8 cellular contexts compared by ENCODE assay signal in genomic region chr17:37609170-37610040, GRCh38. TPM values are rescaled to one million over a fixed set of nuclear protein-coding genes. Genes with fewer than 3 reads are reported as not detected.
DNase-seq lines count a peak whose midpoint lies in the region; ATAC-seq and TF ChIP-seq lines count a peak whose summit lies in the region.

TSS of gene SYNRG (minus strand) at chr17:37609418. CDS start at chr17:37609355, 63 bp downstream.

- POLR2A ChIA-PET in PC-3 (lab: Charles Lee; ENCODE audit: unreplicated experiment) = interaction anchor here (0.6 kb wide), 1 partner anchor 47 kb away, joined by 3 read pairs; no protein-coding TSS in a partner anchor

- H3K27ac ChIP-seq in PC-3 (ENCODE audit: low read length) (peak within 1 kb of the TSS; percentile 55), esophagus (ENCODE audit: low read depth in 2 of 2, low read length in 1 of 2) (peak within 1 kb of the TSS; percentile 95 to 96), muscle layer of colon (ENCODE audit: low read depth, low read length) (peak within 1 kb of the TSS; percentile 90)

- H3K9me3 ChIP-seq in PC-3 (ENCODE audit: low read length) = no peaks in the 10 kb centered on the region
- H3K9me3 ChIP-seq in esophagus (ENCODE audit: control insufficient read depth in 2 of 2, insufficient read depth in 1 of 2, low read depth in 1 of 2, low read length in 1 of 2) = no peaks in the 10 kb centered on the region
- no peaks in the 10 kb centered on the region for H3K9me3 ChIP-seq in muscle layer of colon (ENCODE audit: low read length)

- peak within 1 kb of the TSS; percentile 86 for H3K4me3 ChIP-seq in Jurkat, Clone E6-1 (ENCODE audit: low read length)
- H3K4me3 ChIP-seq in PC-3 (ENCODE audit: low read length) (peak within 1 kb of the TSS; percentile 90), esophagus (ENCODE audit: low read depth in 1 of 2, low read length in 2 of 2) (peak within 1 kb of the TSS; percentile 98 to 99), muscle layer of colon (ENCODE audit: low read depth in 1 of 2, low read length in 2 of 2) (peak within 1 kb of the TSS; percentile 82 to 93)

- H3K4me2 ChIP-seq in PC-3 (ENCODE audit: low read length) = peak within 1 kb of the TSS; percentile 99

- intact Hi-C loops in PC-3 (cut with micrococcal nuclease) = no loop called here

- CTCF ChIA-PET in PC-3 (lab: Charles Lee) = interaction anchor here (0.5 to 0.7 kb wide), 3 partner anchors 17 to 236 kb away, joined by 3 to 6 read pairs (median 4); no protein-coding TSS in a partner anchor

- no peak for TF ChIP-seq CTCF in PC-3 (conservative IDR thresholded peaks at IDR 0.05; ENCODE audit: low read depth, low read length)

- peaks cover 42% of the 10 kb centered on the region for H3K79me2 ChIP-seq in PC-3 (ENCODE audit: low read length)

- TSS peak; percentile 89 for BruUV-seq in PC-3 (replicated peaks; lab: Mats Ljungman, UMichigan)

- peak within 1 kb of the TSS; percentile 85 for H3K9ac ChIP-seq in PC-3 (ENCODE audit: low read length)
- H3K9ac ChIP-seq in muscle layer of colon (ENCODE audit: low read length) = peak within 1 kb of the TSS; percentile 73

- no peaks in the 10 kb centered on the region for H3K9me2 ChIP-seq in PC-3 (replicated peaks; ENCODE audit: low read length)

- 1 to 2% methylated on average over 57 to 60 of the region's 60 CpGs for WGBS in esophagus, 2 donors

- ATAC-seq in GM21619 (IDR thresholded peaks at IDR 0.05; ENCODE audit: unreplicated experiment) (peak; percentile 81), PC-3 (peak; percentile 90)

- peak within 1 kb of the TSS; percentile 77 for H2AFZ ChIP-seq in PC-3 (ENCODE audit: low read length)

- peak; percentile 86 for DNase-seq in DMS153 treated with DMSO at 0.1 percent for 48 hours (lab: John Stamatoyannopoulos, UW; ENCODE audit: unreplicated experiment)
- peak; percentile 92 for DNase-seq in Jurkat, Clone E6-1 (ENCODE audit: low read depth, low spot score)
- peak; percentile 89 for DNase-seq in PC-3
- DNase-seq in activated T-cell treated with anti-CD3 and anti-CD28 coated beads, Interleukin-2, amount 50 U/mL, for 1 hour = peak; percentile 98
- DNase-seq in stimulated activated CD8-positive, alpha-beta memory T cell treated with anti-CD3 and anti-CD28 coated beads, Interleukin-7, amount 100 ng/mL, for 24 hours (ENCODE audit: low read depth) = peak; percentile 89

- H3K36me3 ChIP-seq in PC-3 (ENCODE audit: low read depth, low read length) (peaks cover 5% of the 10 kb centered on the region; the same call in 1 of the 2 replicates), esophagus (ENCODE audit: control insufficient read depth in 2 of 2, insufficient read depth in 2 of 2, low read length in 1 of 2) (no peaks in the 10 kb centered on the region), muscle layer of colon (ENCODE audit: insufficient read depth, low read length) (peaks cover 14% of the 10 kb centered on the region)

- H3K4me1 ChIP-seq in PC-3 (ENCODE audit: insufficient read depth, low read length) (peaks cover 27% of the 10 kb centered on the region), esophagus (ENCODE audit: control insufficient read depth in 2 of 2, insufficient read depth in 2 of 2, low read length in 1 of 2) (peaks cover 0 to 2% of the 10 kb centered on the region in 2 donors), muscle layer of colon (ENCODE audit: insufficient read depth, low read length) (peaks cover 29% of the 10 kb centered on the region)

- H4K20me1 ChIP-seq in PC-3 (ENCODE audit: low read length) = no peaks in the 10 kb centered on the region; the same call in 1 of the 2 replicates

- H3K27me3 ChIP-seq in PC-3 (ENCODE audit: low read length) = no peaks in the 10 kb centered on the region
- no peaks in the 10 kb centered on the region for H3K27me3 ChIP-seq in esophagus (ENCODE audit: control insufficient read depth in 1 of 2, insufficient read depth in 2 of 2, low read length in 2 of 2)
- H3K27me3 ChIP-seq in muscle layer of colon (ENCODE audit: control insufficient read depth in 1 of 2, insufficient read depth in 2 of 2, low read length in 2 of 2) = no peaks in the 10 kb centered on the region

- H3F3A ChIP-seq in PC-3 (ENCODE audit: low read length, unreplicated experiment) = no peaks in the 10 kb centered on the region

RNA-seq across cellular contexts. Expression of gene SYNRG, which starts in this region (rescaled TPM):
- polyA plus RNA-seq in Jurkat, Clone E6-1 (2012; ENCODE audit: insufficient read depth, insufficient read length) = 28.3 TPM
- 7.3 and 9.7 TPM in 2 replicates for total RNA-seq in PC-3 (2014; rRNA removed)
- 1 to 10 TPM; 7.6 to 8.2 TPM for polyA plus RNA-seq in esophagus

Comparison
In these comparisons a context has a peak if more than half of its experiments do, and no peak if none do; other contexts are left out.
1. Peak in every context shown above with its lines: DNase-seq, ATAC-seq, H3K4me3 ChIP-seq and H3K27ac ChIP-seq.